19 cellular contexts compared by ENCODE assay signal in the genomic region with DNA sequence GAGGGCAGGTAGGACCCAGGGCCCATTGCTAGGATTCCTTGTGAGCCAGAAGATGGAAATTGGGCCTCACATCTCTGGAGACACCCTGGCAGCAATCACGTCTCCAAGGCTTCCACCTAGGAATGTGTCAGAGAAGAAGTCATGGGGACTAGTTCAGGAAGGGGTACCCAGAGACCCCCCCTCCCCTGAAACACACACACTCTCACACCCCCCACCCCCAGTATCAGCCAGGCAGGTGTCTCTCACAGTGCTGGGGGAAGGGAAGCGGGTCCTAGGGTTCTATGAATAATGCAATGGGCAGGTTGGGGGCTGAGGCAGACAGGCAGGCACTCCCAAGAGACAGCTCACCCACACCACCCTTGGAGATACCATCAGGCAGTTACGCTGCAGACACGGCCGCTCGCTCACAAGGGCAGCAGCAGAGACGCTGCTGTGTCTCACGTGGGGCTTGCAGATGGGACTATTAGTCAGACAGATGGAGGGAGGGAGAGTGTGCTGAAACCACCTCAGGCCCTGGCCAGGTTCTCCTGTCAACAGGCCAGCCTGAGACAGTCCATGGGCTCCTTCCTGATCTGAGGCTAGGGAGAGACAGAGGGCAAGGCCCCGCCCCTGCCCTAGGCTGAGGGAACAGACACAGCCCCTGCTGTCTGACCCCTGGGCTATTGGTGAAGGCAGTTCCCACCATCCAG.
DNase-seq lines count a peak whose midpoint lies in the region; ATAC-seq and TF ChIP-seq lines count a peak whose summit lies in the region.
"Had no signal": no experiment of that assay in that cellular context is flagged by ENCODE, and none has a peak within 500 bp of the region (broad histone marks: within the 10 kb centered on the region; RNA-seq: fewer than 3 reads in every experiment).

No MANE protein-coding gene starts in this region.

- no peaks in the 10 kb centered on the region for H3K36me3 Mint-ChIP-seq in stimulated activated effector memory CD8-positive, alpha-beta T cell treated with anti-CD3 and anti-CD28 coated beads, Interleukin-12 subunit alpha, Interleukin-12 subunit beta, amount 100 ng/mL, for 72 hours
- no peaks in the 10 kb centered on the region for H3K36me3 Mint-ChIP-seq in glutamatergic neuron (ENCODE audit: unreplicated experiment)

- no peak overlapping the region for H3K27ac ChIP-seq in SK-N-SH (ENCODE audit: low read depth in 2 of 2, low read length in 1 of 2)
- H3K27ac ChIP-seq in gastroesophageal sphincter: no peak overlapping the region
- H3K27ac ChIP-seq: psoas muscle, SJSA1 had no signal

- H3F3A ChIP-seq in SK-N-SH (replicated peaks; ENCODE audit: insufficient read depth): no peaks in the 10 kb centered on the region

- TF ChIP-seq EP300 in SK-N-SH (IDR thresholded peaks at IDR 0.05; ENCODE audit: borderline replicate concordance in 1 of 2, low read depth in 1 of 2, low read length in 1 of 2) (no peak), gastroesophageal sphincter (IDR thresholded peaks at IDR 0.05) (no peak)

- H3K79me2 ChIP-seq in SK-N-SH (ENCODE audit: insufficient read depth): no peaks in the 10 kb centered on the region

- H3K27ac Mint-ChIP-seq in stimulated activated effector memory CD8-positive, alpha-beta T cell treated with anti-CD3 and anti-CD28 coated beads, Interleukin-12 subunit alpha, Interleukin-12 subunit beta, amount 100 ng/mL, for 72 hours: no peak overlapping the region
- H3K27ac Mint-ChIP-seq in glutamatergic neuron (ENCODE audit: unreplicated experiment): no peak overlapping the region
- H3K27ac Mint-ChIP-seq: activated naive CD4-positive, alpha-beta T cell treated with anti-CD3 and anti-CD28 coated beads for 36 hours; dendritic cell treated with granulocyte-macrophage colony-stimulating factor and Interleukin-4, amounts not matched to agents 40 ng/mL and 50 ng/mL, for 4 days; nephron had no signal

- H3K4me1 ChIP-seq in SK-N-SH (ENCODE audit: control insufficient read depth in 1 of 2, insufficient read depth in 2 of 2, low read depth in 1 of 2, low read length in 1 of 2): peaks cover 0 to 6% of the 10 kb centered on the region in 2 experiments; a peak in 1 of 4 replicates
- H3K4me1 ChIP-seq in gastroesophageal sphincter: no peaks in the 10 kb centered on the region
- H3K4me1 ChIP-seq: psoas muscle, SJSA1 had no signal

- H3K4me1 Mint-ChIP-seq in stimulated activated effector memory CD8-positive, alpha-beta T cell treated with anti-CD3 and anti-CD28 coated beads, Interleukin-12 subunit alpha, Interleukin-12 subunit beta, amount 100 ng/mL, for 72 hours: no peaks in the 10 kb centered on the region
- H3K4me1 Mint-ChIP-seq in glutamatergic neuron (ENCODE audit: low read depth, unreplicated experiment): peaks cover 7% of the 10 kb centered on the region
- H3K4me1 Mint-ChIP-seq: nephron had no signal

- WGBS in SK-N-SH (ENCODE audit: low lambda C conversion rate): 31% methylated on average over 6 of the region's 9 CpGs
- WGBS in gastroesophageal sphincter (ENCODE audit: low coverage in 1 of 2), 2 donors: 60% methylated on average over 1 of the region's 9 CpGs; no CpG with 5 or more reads in 1 of the 2 donors

- H4K20me1 ChIP-seq in SK-N-SH (ENCODE audit: insufficient read depth): no peaks in the 10 kb centered on the region

- no peak overlapping the region for H3K4me2 ChIP-seq in SK-N-SH

- no peaks in the 10 kb centered on the region for H3K9me2 ChIP-seq in SK-N-SH

- H3K9me3 ChIP-seq in SK-N-SH (no peaks in the 10 kb centered on the region), gastroesophageal sphincter (no peaks in the 10 kb centered on the region)
- H3K9me3 ChIP-seq: psoas muscle, SJSA1 had no signal

- TF ChIP-seq POLR2A in gastroesophageal sphincter (IDR thresholded peaks at IDR 0.05): no peak

- POLR2A ChIA-PET in SK-N-SH (lab: Yijun Ruan, JAX): no interaction called here

- H3K9ac ChIP-seq in SK-N-SH: no peak overlapping the region

- ATAC-seq in SK-N-SH treated with all-trans-retinoic acid at 6 μM for 48 hours (no peak), gastroesophageal sphincter (peak; percentile 25), HG03460 (IDR thresholded peaks at IDR 0.05; ENCODE audit: unreplicated experiment) (no peak)
- ATAC-seq in stimulated activated effector memory CD8-positive, alpha-beta T cell treated with anti-CD3 and anti-CD28 coated beads, Interleukin-12 subunit alpha, Interleukin-12 subunit beta, amount 100 ng/mL, for 72 hours: peak; percentile 36
- ATAC-seq: psoas muscle had no signal

- no peaks in the 10 kb centered on the region for H3K9me3 Mint-ChIP-seq in stimulated activated effector memory CD8-positive, alpha-beta T cell treated with anti-CD3 and anti-CD28 coated beads, Interleukin-12 subunit alpha, Interleukin-12 subunit beta, amount 100 ng/mL, for 72 hours
- H3K9me3 Mint-ChIP-seq in glutamatergic neuron (ENCODE audit: unreplicated experiment): peaks cover 3% of the 10 kb centered on the region
- H3K9me3 Mint-ChIP-seq: activated naive CD4-positive, alpha-beta T cell treated with anti-CD3 and anti-CD28 coated beads for 36 hours; dendritic cell treated with granulocyte-macrophage colony-stimulating factor and Interleukin-4, amounts not matched to agents 40 ng/mL and 50 ng/mL, for 4 days had no signal

- H3K36me3 ChIP-seq in SK-N-SH (replicated peaks in 1 of 2; ENCODE audit: control insufficient read depth in 1 of 2, insufficient read depth in 2 of 2, low read length in 1 of 2) (no peaks in the 10 kb centered on the region), gastroesophageal sphincter (no peaks in the 10 kb centered on the region)
- H3K36me3 ChIP-seq: SJSA1 had no signal

- no peak overlapping the region for H2AFZ ChIP-seq in SK-N-SH (ENCODE audit: low read depth)

- TF ChIP-seq CTCF in SK-N-SH (IDR thresholded peaks at IDR 0.05) (no peak), gastroesophageal sphincter (IDR thresholded peaks at IDR 0.05) (no peak), glutamatergic neuron (IDR thresholded peaks at IDR 0.05; ENCODE audit: partially characterized antibody, unreplicated experiment) (no peak)

- TF ChIP-seq RAD21 in SK-N-SH (IDR thresholded peaks at IDR 0.05; ENCODE audit: low read length): no peak

- no peak overlapping the region for H3K4me3 Mint-ChIP-seq in stimulated activated effector memory CD8-positive, alpha-beta T cell treated with anti-CD3 and anti-CD28 coated beads, Interleukin-12 subunit alpha, Interleukin-12 subunit beta, amount 100 ng/mL, for 72 hours
- H3K4me3 Mint-ChIP-seq in glutamatergic neuron (ENCODE audit: unreplicated experiment): no peak overlapping the region
- H3K4me3 Mint-ChIP-seq: activated naive CD4-positive, alpha-beta T cell treated with anti-CD3 and anti-CD28 coated beads for 36 hours; dendritic cell treated with granulocyte-macrophage colony-stimulating factor and Interleukin-4, amounts not matched to agents 40 ng/mL and 50 ng/mL, for 4 days; nephron had no signal

- H3K27me3 Mint-ChIP-seq in glutamatergic neuron (ENCODE audit: unreplicated experiment): peaks cover 4% of the 10 kb centered on the region
- H3K27me3 Mint-ChIP-seq: dendritic cell treated with granulocyte-macrophage colony-stimulating factor and Interleukin-4, amounts not matched to agents 40 ng/mL and 50 ng/mL, for 4 days had no signal

- no peaks in the 10 kb centered on the region for H3K27me3 ChIP-seq in SK-N-SH (ENCODE audit: insufficient read depth)
- peaks cover 18% of the 10 kb centered on the region for H3K27me3 ChIP-seq in gastroesophageal sphincter
- H3K27me3 ChIP-seq: SJSA1 had no signal

- CTCF ChIA-PET in SK-N-SH (lab: Yijun Ruan, JAX): interaction anchor here (1.1 to 1.9 kb wide), 2 partner anchors 19 to 567 kb away, joined by 3 to 6 read pairs; no protein-coding TSS in a partner anchor

- H3K4me3 ChIP-seq in SK-N-SH (ENCODE audit: low read depth in 2 of 2, low read length in 1 of 2) (no peak overlapping the region), gastroesophageal sphincter (no peak overlapping the region)
- H3K4me3 ChIP-seq: psoas muscle, SJSA1 had no signal

- DNase-seq in SK-N-SH (peak; percentile 67), NCI-H526 treated with DMSO at 0.1 percent for 48 hours (lab: John Stamatoyannopoulos, UW) (peak; percentile 41), glutamatergic neuron (no peak), Kasumi-1 (lab: John Stamatoyannopoulos, UW) (no peak)
- no peak for DNase-seq in stimulated activated effector memory CD8-positive, alpha-beta T cell treated with anti-CD3 and anti-CD28 coated beads, Interleukin-12 subunit alpha, Interleukin-12 subunit beta, amount 100 ng/mL, for 72 hours (ENCODE audit: low spot score in 2 of 2)
- DNase-seq: activated naive CD4-positive, alpha-beta T cell treated with anti-CD3 and anti-CD28 coated beads for 36 hours; activated T-cell treated with anti-CD3 and anti-CD28 coated beads for 4 hours; MM.1S; NCI-H2029; OCI-M1; psoas muscle; stimulated activated naive CD4-positive, alpha-beta T cell treated with Interleukin-2 at 50 U/mL for 16 hours; T1000 had no signal

TF ChIP-seq in SK-N-SH treated with all-trans-retinoic acid at 6 μM for 48 hours, 23 proteins besides CTCF, POLR2A, EP300 and RAD21 (continues in another document):
- TF ChIP-seq, protein P1, sequence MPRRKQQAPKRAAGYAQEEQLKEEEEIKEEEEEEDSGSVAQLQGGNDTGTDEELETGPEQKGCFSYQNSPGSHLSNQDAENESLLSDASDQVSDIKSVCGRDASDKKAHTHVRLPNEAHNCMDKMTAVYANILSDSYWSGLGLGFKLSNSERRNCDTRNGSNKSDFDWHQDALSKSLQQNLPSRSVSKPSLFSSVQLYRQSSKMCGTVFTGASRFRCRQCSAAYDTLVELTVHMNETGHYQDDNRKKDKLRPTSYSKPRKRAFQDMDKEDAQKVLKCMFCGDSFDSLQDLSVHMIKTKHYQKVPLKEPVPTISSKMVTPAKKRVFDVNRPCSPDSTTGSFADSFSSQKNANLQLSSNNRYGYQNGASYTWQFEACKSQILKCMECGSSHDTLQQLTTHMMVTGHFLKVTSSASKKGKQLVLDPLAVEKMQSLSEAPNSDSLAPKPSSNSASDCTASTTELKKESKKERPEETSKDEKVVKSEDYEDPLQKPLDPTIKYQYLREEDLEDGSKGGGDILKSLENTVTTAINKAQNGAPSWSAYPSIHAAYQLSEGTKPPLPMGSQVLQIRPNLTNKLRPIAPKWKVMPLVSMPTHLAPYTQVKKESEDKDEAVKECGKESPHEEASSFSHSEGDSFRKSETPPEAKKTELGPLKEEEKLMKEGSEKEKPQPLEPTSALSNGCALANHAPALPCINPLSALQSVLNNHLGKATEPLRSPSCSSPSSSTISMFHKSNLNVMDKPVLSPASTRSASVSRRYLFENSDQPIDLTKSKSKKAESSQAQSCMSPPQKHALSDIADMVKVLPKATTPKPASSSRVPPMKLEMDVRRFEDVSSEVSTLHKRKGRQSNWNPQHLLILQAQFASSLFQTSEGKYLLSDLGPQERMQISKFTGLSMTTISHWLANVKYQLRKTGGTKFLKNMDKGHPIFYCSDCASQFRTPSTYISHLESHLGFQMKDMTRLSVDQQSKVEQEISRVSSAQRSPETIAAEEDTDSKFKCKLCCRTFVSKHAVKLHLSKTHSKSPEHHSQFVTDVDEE (CRISPR knock-in tag; IDR thresholded peaks at IDR 0.05): no peak
- TF ChIP-seq GLIS3 (CRISPR knock-in tag; IDR thresholded peaks at IDR 0.05): no peak
- no peak for TF ChIP-seq ZNF565 (CRISPR knock-in tag; conservative IDR thresholded peaks at IDR 0.05; ENCODE audit: low read depth)

Comparison
In these comparisons a context has a peak if more than half of its experiments do, and no peak if none do; other contexts are left out.
1. DNase-seq: peak in SK-N-SH (single experiment) and NCI-H526 treated with DMSO at 0.1 percent for 48 hours (single experiment); none in stimulated activated effector memory CD8-positive, alpha-beta T cell treated with anti-CD3 and anti-CD28 coated beads, Interleukin-12 subunit alpha, Interleukin-12 subunit beta, amount 100 ng/mL, for 72 hours (0 of 2), glutamatergic neuron (single experiment) and Kasumi-1 (0 of 2).
2. ATAC-seq: peak in gastroesophageal sphincter (single experiment) and stimulated activated effector memory CD8-positive, alpha-beta T cell treated with anti-CD3 and anti-CD28 coated beads, Interleukin-12 subunit alpha, Interleukin-12 subunit beta, amount 100 ng/mL, for 72 hours (single experiment); none in SK-N-SH treated with all-trans-retinoic acid at 6 μM for 48 hours (single experiment) and HG03460 (single experiment).